Comparison of ENCODE assay signal across 8 cellular contexts in the genomic region with DNA sequence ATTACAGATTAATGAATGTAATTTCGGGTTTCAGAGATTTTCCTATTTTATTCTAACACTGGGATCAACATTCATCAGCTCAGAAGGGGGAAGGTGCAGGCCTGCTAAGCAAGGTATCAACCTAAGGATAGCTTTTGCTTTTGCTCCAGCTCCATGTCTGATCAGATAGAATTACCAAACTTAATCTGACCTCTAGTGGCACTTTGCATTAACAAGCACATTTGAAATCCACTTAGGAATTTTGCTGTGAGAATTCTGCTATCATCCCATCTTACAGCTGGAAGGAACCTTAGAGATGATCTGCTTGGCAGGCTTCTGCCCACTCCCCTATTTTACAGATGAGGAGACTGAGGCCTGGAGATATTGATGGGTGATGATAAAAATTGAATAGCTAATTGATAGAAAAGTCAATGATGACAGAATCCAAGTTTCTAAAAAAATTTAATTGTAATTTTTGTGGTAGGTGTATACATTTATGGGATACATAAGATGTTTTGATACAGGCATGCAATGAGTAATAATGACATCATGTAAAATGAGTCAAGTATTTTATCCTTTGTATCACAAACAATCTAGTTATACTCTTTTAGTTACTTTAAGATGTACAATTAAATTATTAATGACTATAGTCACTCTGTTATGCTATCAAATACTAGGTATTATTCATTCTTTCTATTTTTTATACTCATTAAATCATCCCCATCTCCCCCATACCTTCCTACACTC.
DNase-seq lines count a peak whose midpoint lies in the region; ATAC-seq and TF ChIP-seq lines count a peak whose summit lies in the region.

No MANE protein-coding gene starts in this region.

- H3K9ac ChIP-seq in SK-N-SH: no peak overlapping the region

- no peaks in the 10 kb centered on the region for H3K27me3 ChIP-seq in SK-N-SH (ENCODE audit: insufficient read depth)
- no peaks in the 10 kb centered on the region for H3K27me3 ChIP-seq in osteoblast (ENCODE audit: insufficient read depth, low read length)

- H3K36me3 ChIP-seq in SK-N-SH (replicated peaks in 1 of 2; ENCODE audit: control insufficient read depth in 1 of 2, insufficient read depth in 2 of 2, low read length in 1 of 2) (no peaks in the 10 kb centered on the region), osteoblast (ENCODE audit: insufficient read depth, low read length) (no peaks in the 10 kb centered on the region)

- peaks cover 5% of the 10 kb centered on the region for H3K9me3 Mint-ChIP-seq in Calu3 (ENCODE audit: low read depth, unreplicated experiment)

- H3K27ac ChIP-seq in SK-N-SH (ENCODE audit: low read depth in 2 of 2, low read length in 1 of 2) (no peak overlapping the region), osteoblast (ENCODE audit: low read depth, low read length) (no peak overlapping the region)

- TF ChIP-seq CTCF in Calu3 (IDR thresholded peaks at IDR 0.05; ENCODE audit: unreplicated experiment) (peak; percentile 51), SK-N-SH (IDR thresholded peaks at IDR 0.05) (peak; percentile 78), fibroblast of pulmonary artery (IDR thresholded peaks at IDR 0.05; ENCODE audit: low read length, missing control alignments) (peak; percentile 64), osteoblast (IDR thresholded peaks at IDR 0.05; ENCODE audit: extremely low read depth, low read depth, low read length) (peak; percentile 63)

- no peaks in the 10 kb centered on the region for H3K79me2 ChIP-seq in SK-N-SH (ENCODE audit: insufficient read depth)
- no peaks in the 10 kb centered on the region for H3K79me2 ChIP-seq in osteoblast (ENCODE audit: insufficient read depth, low read length)

- peaks cover 60% of the 10 kb centered on the region for H3K4me1 Mint-ChIP-seq in Calu3 (ENCODE audit: low read depth, unreplicated experiment)

- H3K9me3 ChIP-seq in SK-N-SH (no peaks in the 10 kb centered on the region), osteoblast (ENCODE audit: low read depth, low read length) (no peaks in the 10 kb centered on the region)

- 6% methylated on average over 1 of the region's 1 CpG for WGBS in SK-N-SH (ENCODE audit: low lambda C conversion rate)

- intact Hi-C loops in Calu3 (cut with micrococcal nuclease; ENCODE audit: unreplicated experiment): loop anchor here (1.0 to 5.0 kb wide), 10 partner anchors 45 to 653 kb away; a partner anchor contains a TSS

- H3K4me3 ChIP-seq in SK-N-SH (ENCODE audit: low read depth in 2 of 2, low read length in 1 of 2) (no peak overlapping the region), fibroblast of pulmonary artery (replicated peaks; ENCODE audit: low read depth, low read length) (no peak overlapping the region), osteoblast (ENCODE audit: insufficient read depth, low read length) (no peak overlapping the region)

- H3K4me2 ChIP-seq in SK-N-SH (no peak overlapping the region), osteoblast (ENCODE audit: insufficient read depth, low read length) (no peak overlapping the region)

- no peaks in the 10 kb centered on the region for H4K20me1 ChIP-seq in SK-N-SH (ENCODE audit: insufficient read depth)
- H4K20me1 ChIP-seq in osteoblast (ENCODE audit: insufficient read depth, low read length): no peaks in the 10 kb centered on the region

- peak; percentile 94 for TF ChIP-seq RAD21 in SK-N-SH (IDR thresholded peaks at IDR 0.05; ENCODE audit: low read length)

- POLR2A ChIA-PET in SK-N-SH (lab: Yijun Ruan, JAX): interaction anchor here (1.1 to 1.5 kb wide), 2 partner anchors 376 to 411 kb away, joined by 4 to 6 read pairs; a partner anchor contains a TSS

- H3F3A ChIP-seq in SK-N-SH (replicated peaks; ENCODE audit: insufficient read depth): no peaks in the 10 kb centered on the region

- DNase-seq in Calu3 (peak; percentile 43), NCI-H1048 (lab: John Stamatoyannopoulos, UW) (peak; percentile 13), SK-N-SH (peak; percentile 44), fibroblast of pulmonary artery (ENCODE audit: low read depth) (peak; percentile 91), osteoblast (ENCODE audit: insufficient read length, low spot score, missing footprints) (no peak), germinal center (ENCODE audit: low spot score) (no peak), ecto neural progenitor cell (ENCODE audit: low spot score) (no peak)

- peak overlapping the region; percentile 57 for H3K27ac Mint-ChIP-seq in Calu3 (ENCODE audit: unreplicated experiment)

- H3K9me2 ChIP-seq in SK-N-SH: no peaks in the 10 kb centered on the region

- TF ChIP-seq EP300 in SK-N-SH (IDR thresholded peaks at IDR 0.05; ENCODE audit: borderline replicate concordance in 1 of 2, low read depth in 1 of 2, low read length in 1 of 2): no peak

- peaks cover 7% of the 10 kb centered on the region for H3K36me3 Mint-ChIP-seq in Calu3 (ENCODE audit: insufficient read depth, unreplicated experiment)

- BruUV-seq in Calu3 (replicated peaks; lab: Mats Ljungman, UMichigan): no TSS peak

- no peak overlapping the region for H3K4me3 Mint-ChIP-seq in Calu3 (ENCODE audit: low read depth, unreplicated experiment)

- H3K27me3 Mint-ChIP-seq in Calu3 (ENCODE audit: unreplicated experiment): no peaks in the 10 kb centered on the region

- H3K4me1 ChIP-seq in SK-N-SH (ENCODE audit: control insufficient read depth in 1 of 2, insufficient read depth in 2 of 2, low read depth in 1 of 2, low read length in 1 of 2) (peaks cover 5 to 11% of the 10 kb centered on the region in 2 experiments; a peak in 3 of 4 replicates), osteoblast (ENCODE audit: insufficient read depth, low read length) (no peaks in the 10 kb centered on the region)

- ATAC-seq in GM21360 (IDR thresholded peaks at IDR 0.05; ENCODE audit: unreplicated experiment): peak; percentile 53

- H2AFZ ChIP-seq in SK-N-SH (ENCODE audit: low read depth) (no peak overlapping the region), osteoblast (ENCODE audit: low read length) (no peak overlapping the region)

- CTCF ChIA-PET in Calu3 (lab: Charles Lee): interaction anchor here (0.8 to 2.6 kb wide), 28 partner anchors 31 to 651 kb away, joined by 3 to 31 read pairs (median 6); a partner anchor contains a TSS
- CTCF ChIA-PET in SK-N-SH (lab: Yijun Ruan, JAX): interaction anchor here (0.6 to 7.3 kb wide), 61 partner anchors 9 to 652 kb away, joined by 3 to 165 read pairs (median 4); a partner anchor contains a TSS

TF ChIP-seq in SK-N-SH, 30 proteins besides CTCF, POLR2A, EP300 and RAD21:
- no peak for TF ChIP-seq EZH2phosphoT487 (IDR thresholded peaks at IDR 0.05; ENCODE audit: borderline replicate concordance, low read depth)
- TF ChIP-seq TCF12 (IDR thresholded peaks at IDR 0.05): 0 out of 2 replicates have a peak, but pooled peaks have one; percentile 14
- TF ChIP-seq, protein P1, sequence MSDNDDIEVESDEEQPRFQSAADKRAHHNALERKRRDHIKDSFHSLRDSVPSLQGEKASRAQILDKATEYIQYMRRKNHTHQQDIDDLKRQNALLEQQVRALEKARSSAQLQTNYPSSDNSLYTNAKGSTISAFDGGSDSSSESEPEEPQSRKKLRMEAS (IDR thresholded peaks at IDR 0.05; ENCODE audit: low read depth): 0 out of 2 replicates have a peak, but pooled peaks have one; percentile 10
- no peak for TF ChIP-seq NRF1 (IDR thresholded peaks at IDR 0.05; ENCODE audit: low read depth, low read length)
- peak; percentile 94 for TF ChIP-seq SMC3 (IDR thresholded peaks at IDR 0.05; ENCODE audit: low read depth, low read length)

Comparison
In these comparisons a context has a peak if more than half of its experiments do, and no peak if none do; other contexts are left out.
1. DNase-seq: peak in Calu3 (single experiment), NCI-H1048 (single experiment), SK-N-SH (single experiment) and fibroblast of pulmonary artery (single experiment); none in osteoblast (single experiment), germinal center (single experiment) and ecto neural progenitor cell (single experiment).
2. Peak in every context shown above with its lines, with median percentiles within 50 percentile points of each other: CTCF ChIP-seq.